ENCODE assay signal across 8 cellular contexts in genomic region chr13:51286135-51287002, GRCh38. TPM values are rescaled to one million over a fixed set of nuclear protein-coding genes. Genes with fewer than 3 reads are reported as not detected.
DNase-seq lines count a peak whose midpoint lies in the region; ATAC-seq and TF ChIP-seq lines count a peak whose summit lies in the region.

No MANE protein-coding gene starts in this region.

- H3K36me3 Mint-ChIP-seq in chondrocyte (ENCODE audit: low read depth), result no peaks in the 10 kb centered on the region

- no peaks in the 10 kb centered on the region for H3K36me3 ChIP-seq in left lung

- H3K9me3 Mint-ChIP-seq in chondrocyte (ENCODE audit: low read depth), result no peaks in the 10 kb centered on the region

- no peak overlapping the region for H3K4me3 Mint-ChIP-seq in chondrocyte (ENCODE audit: unreplicated experiment)

- H3K27ac Mint-ChIP-seq in chondrocyte (ENCODE audit: unreplicated experiment), result no peak overlapping the region

- peak; percentile 96 for TF ChIP-seq CTCF in chondrocyte (IDR thresholded peaks at IDR 0.05)
- peak; percentile 90 to 94 for TF ChIP-seq CTCF in left lung (IDR thresholded peaks at IDR 0.05)

- H3K27me3 ChIP-seq in left lung, result no peaks in the 10 kb centered on the region

- H3K9me3 ChIP-seq in left lung, result no peaks in the 10 kb centered on the region

- ATAC-seq in HG02798 (IDR thresholded peaks at IDR 0.05; ENCODE audit: poor library complexity, unreplicated experiment), result peak; percentile 83
- ATAC-seq in left lung, result peak; percentile 97
- ATAC-seq in HG03520 (IDR thresholded peaks at IDR 0.05; ENCODE audit: unreplicated experiment), result no peak

- intact Hi-C loops in left lung (cut with DNase I), result loop anchor here (5.0 to 10.0 kb wide), 2 partner anchors 139 to 152 kb away; no protein-coding TSS in a partner anchor

- no peaks in the 10 kb centered on the region for H3K4me1 ChIP-seq in left lung

- peaks cover 3% of the 10 kb centered on the region for H3K4me1 Mint-ChIP-seq in chondrocyte (ENCODE audit: low read depth)

- H3K4me3 ChIP-seq in left lung, result no peak overlapping the region

- peak; percentile 31 for DNase-seq in GM04504 (ENCODE audit: low read depth)
- peak; percentile 10 for DNase-seq in NCI-H345 treated with DMSO at 0.1 percent for 48 hours (lab: John Stamatoyannopoulos, UW; ENCODE audit: unreplicated experiment)
- DNase-seq in activated CD4-positive, alpha-beta T cell treated with anti-CD3 and anti-CD28 coated beads for 48 hours, result peak; percentile 88
- no peak for DNase-seq in chondrocyte (ENCODE audit: low spot score)
- peak; percentile 73 to 89 for DNase-seq in left lung
- peak; percentile 65 to 82 for DNase-seq in stimulated activated CD4-positive, alpha-beta T cell treated with anti-CD3 and anti-CD28 coated beads, Interleukin-4, amount 100 ng/mL, for 48 hours (ENCODE audit: low read depth in 2 of 2)

- H3K27ac ChIP-seq in left lung, result no peak overlapping the region

- H3K27me3 Mint-ChIP-seq in chondrocyte (ENCODE audit: low read depth), result peaks cover 2% of the 10 kb centered on the region

RNA-seq across cellular contexts. Expression of gene SERPINE3, which starts 53.1 kb away (rescaled TPM):
- total RNA-seq in chondrocyte (not detected in 3 replicates), left lung (not detected)
